ENCODE assay signal across 10 cellular contexts in genomic region chr10:99353182-99353581, GRCh38. TPM values are rescaled to one million over a fixed set of nuclear protein-coding genes. Genes with fewer than 3 reads are reported as not detected.
"Had no signal": no experiment of that assay in that cellular context is flagged by ENCODE, and none has a peak within 500 bp of the region (broad histone marks: within the 10 kb centered on the region; RNA-seq: fewer than 3 reads in every experiment).

No MANE protein-coding gene starts in this region.

- ATAC-seq: GM23338, HCT116 had no signal

- H3K9me3 ChIP-seq: HAP-1 had no signal

- DNase-seq: GM23248, GOT3, H7, H9, HCEC 1CT, HFFc6 had no signal

- H3K9ac ChIP-seq: GM23248 had no signal

- H3K4me2 ChIP-seq: GM23338 had no signal

- H3K4me3 ChIP-seq: GM23248, GM23338, HAP-1 had no signal

- H3K27ac ChIP-seq: GM23248 had no signal

- H3K4me1 ChIP-seq: HAP-1 had no signal

- H2AFZ ChIP-seq: GM23248, GM23338 had no signal

RNA-seq across cellular contexts. Expression of gene CNNM1, which starts 24.0 kb away (rescaled TPM):
- total RNA-seq: H4 had no signal
